ENCODE assay signal across 9 cellular contexts in the genomic region with DNA sequence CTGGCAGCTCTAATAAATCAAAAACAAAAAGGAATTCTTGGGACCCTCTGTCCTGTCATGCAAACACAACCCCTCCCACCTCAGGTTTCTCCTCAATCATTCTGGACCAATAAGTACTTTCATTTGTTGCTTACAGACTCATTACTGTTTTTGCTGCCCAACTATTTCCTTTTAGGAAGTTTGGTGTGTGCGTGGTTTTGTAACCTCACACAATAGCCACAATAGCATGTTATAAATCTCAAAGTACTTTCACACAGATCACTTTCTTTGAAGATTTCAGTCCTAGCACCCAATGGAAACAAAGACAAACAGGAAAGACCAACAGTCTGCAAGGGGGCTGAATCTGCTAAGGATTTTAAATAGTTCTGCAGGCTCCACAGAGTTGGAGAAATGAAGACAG. TPM values are rescaled to one million over a fixed set of nuclear protein-coding genes. Genes with fewer than 3 reads are reported as not detected.
A peak's percentile ranks its signal among the peaks of the same experiment; 100 is the strongest.
DNase-seq lines count a peak whose midpoint lies in the region; ATAC-seq and TF ChIP-seq lines count a peak whose summit lies in the region.
"Had no signal": no experiment of that assay in that cellular context is flagged by ENCODE, and none has a peak within 500 bp of the region (broad histone marks: within the 10 kb centered on the region; RNA-seq: fewer than 3 reads in every experiment).

No MANE protein-coding gene starts in this region.

- no peak for TF ChIP-seq EP300 in upper lobe of left lung (IDR thresholded peaks at IDR 0.05)

- H3K27ac Mint-ChIP-seq in activated T-helper 17 cell treated with anti-CD3 and anti-CD28 coated beads, Interleukin-2, amount 50 U/mL, for 72 hours: peak overlapping the region; percentile 9

- TF ChIP-seq POLR2A in upper lobe of left lung (IDR thresholded peaks at IDR 0.05): no peak

- H3K36me3 Mint-ChIP-seq in activated T-helper 17 cell treated with anti-CD3 and anti-CD28 coated beads, Interleukin-2, amount 50 U/mL, for 72 hours (ENCODE audit: low read depth): peaks cover 43% of the 10 kb centered on the region

- no peaks in the 10 kb centered on the region for H3K9me3 ChIP-seq in heart right ventricle
- no peaks in the 10 kb centered on the region for H3K9me3 ChIP-seq in iPS-20b (ENCODE audit: insufficient read depth, low read depth, low read length)
- H3K9me3 ChIP-seq in upper lobe of left lung: no peaks in the 10 kb centered on the region

- H3K4me3 ChIP-seq in heart right ventricle: peak overlapping the region in 2 of 10 donors; percentile 1 to 13
- H3K4me3 ChIP-seq in iPS-20b (ENCODE audit: low read length): peak overlapping the region; percentile 23; the same call in 1 of the 2 replicates
- peak overlapping the region in 1 of 4 donors; percentile 1 for H3K4me3 ChIP-seq in upper lobe of left lung

- intact Hi-C loops in heart right ventricle (cut with DNase I): no loop called here
- intact Hi-C loops in Right ventricle myocardium superior (cut with DNase I): no loop called here

- H3K36me3 ChIP-seq in heart right ventricle (no peaks in the 10 kb centered on the region), iPS-20b (ENCODE audit: insufficient read depth, low read depth, low read length) (peaks cover 17% of the 10 kb centered on the region; the same call in 1 of the 2 replicates), upper lobe of left lung (peaks cover 0 to 3% (median 0%) of the 10 kb centered on the region in 4 donors)

- 60 to 75% methylated on average over 1 of the region's 1 CpG for WGBS in heart right ventricle, 2 donors
- 3 to 8% methylated on average over 1 of the region's 1 CpG for WGBS in upper lobe of left lung, 2 donors

- H3K4me1 Mint-ChIP-seq in activated T-helper 17 cell treated with anti-CD3 and anti-CD28 coated beads, Interleukin-2, amount 50 U/mL, for 72 hours: peaks cover 59% of the 10 kb centered on the region

- no peak for TF ChIP-seq CTCF in heart right ventricle (IDR thresholded peaks at IDR 0.05)
- TF ChIP-seq CTCF in upper lobe of left lung (IDR thresholded peaks at IDR 0.05): no peak

- peaks cover 9 to 89% (median 67%) of the 10 kb centered on the region in 9 donors for H3K4me1 ChIP-seq in heart right ventricle
- peaks cover 27% of the 10 kb centered on the region for H3K4me1 ChIP-seq in iPS-20b (ENCODE audit: insufficient read depth, low read length)
- peaks cover 34 to 81% (median 48%) of the 10 kb centered on the region in 4 donors for H3K4me1 ChIP-seq in upper lobe of left lung

- DNase-seq in heart right ventricle (no peak), Right ventricle myocardium superior (no peak), upper lobe of left lung (no peak), left lobe of liver (ENCODE audit: low spot score) (no peak), GOT3 (lab: John Stamatoyannopoulos, UW) (no peak)

- H3K27me3 ChIP-seq in heart right ventricle: no peaks in the 10 kb centered on the region
- no peaks in the 10 kb centered on the region for H3K27me3 ChIP-seq in iPS-20b (ENCODE audit: insufficient read depth, low read length)
- no peaks in the 10 kb centered on the region for H3K27me3 ChIP-seq in upper lobe of left lung

- H3K9me3 Mint-ChIP-seq in activated T-helper 17 cell treated with anti-CD3 and anti-CD28 coated beads, Interleukin-2, amount 50 U/mL, for 72 hours: no peaks in the 10 kb centered on the region

- H3K9ac ChIP-seq in iPS-20b (ENCODE audit: low read depth, low read length): no peak overlapping the region

- H3K4me3 Mint-ChIP-seq in activated T-helper 17 cell treated with anti-CD3 and anti-CD28 coated beads, Interleukin-2, amount 50 U/mL, for 72 hours: peak overlapping the region; percentile 31

- H3K27ac ChIP-seq in heart right ventricle (peak overlapping the region in 8 of 10 donors; percentile 1 to 64 (median 36)), iPS-20b (ENCODE audit: low read length) (no peak overlapping the region), upper lobe of left lung (peak overlapping the region; percentile 51 to 93 (median 88))

- no peaks in the 10 kb centered on the region for H3K27me3 Mint-ChIP-seq in activated T-helper 17 cell treated with anti-CD3 and anti-CD28 coated beads, Interleukin-2, amount 50 U/mL, for 72 hours

- ATAC-seq in heart right ventricle (peak in 1 of 8 donors; percentile 11), Right ventricle myocardium superior (ENCODE audit: poor library complexity) (no peak), upper lobe of left lung (ENCODE audit: low FRiP score in 2 of 2) (no peak), left lobe of liver (no peak), HG03457 (IDR thresholded peaks at IDR 0.05; ENCODE audit: unreplicated experiment) (no peak)
- ATAC-seq in activated T-helper 17 cell treated with anti-CD3 and anti-CD28 coated beads, Interleukin-2, amount 50 U/mL, for 72 hours (replicated peaks): no peak

RNA-seq across cellular contexts. Expression of a gene that starts 4.4 kb away (rescaled TPM):
- total RNA-seq in heart right ventricle: 10 to 100 TPM; 35.1 to 51.5 (median 41.4) TPM
- 10 to 100 TPM; 29.9 to 89.7 TPM for polyA plus RNA-seq in heart right ventricle
- 41.0 TPM for total RNA-seq in Right ventricle myocardium superior
- total RNA-seq in activated T-helper 17 cell treated with anti-CD3 and anti-CD28 coated beads, Interleukin-2, amount 50 U/mL, for 72 hours: 10 to 100 TPM; 29.3 to 54.0 TPM
- total RNA-seq in upper lobe of left lung: 100 to 1,000 TPM in 3 of 6 donors, 10 to 100 TPM in 3; 89.1 to 164 (median 97.7) TPM
- 35.3 TPM for total RNA-seq in left lobe of liver

RNA-seq across cellular contexts. Expression of a gene that starts 4.5 kb away (rescaled TPM):
- total RNA-seq in heart right ventricle (10 to 100 TPM; 32.2 to 67.1 (median 37.6) TPM), Right ventricle myocardium superior (46.3 TPM), upper lobe of left lung (100 to 1,000 TPM in 4 of 6 donors, 10 to 100 TPM in 2; 89.8 to 198 (median 128) TPM), left lobe of liver (38.0 TPM)
- 10 to 100 TPM; 20.3 to 37.4 TPM for polyA plus RNA-seq in heart right ventricle
- 10 to 100 TPM; 12.1 to 21.4 TPM for total RNA-seq in activated T-helper 17 cell treated with anti-CD3 and anti-CD28 coated beads, Interleukin-2, amount 50 U/mL, for 72 hours

RNA-seq across cellular contexts. Expression of a gene that starts 35.8 kb away (rescaled TPM):
- total RNA-seq in heart right ventricle: under 1 TPM in 6 of 10 donors, not detected in 4; 0.09 to 0.72 (median 0.24) TPM
- polyA plus RNA-seq in heart right ventricle: under 1 TPM; 0.32 to 0.37 TPM
- 0.43 TPM for total RNA-seq in Right ventricle myocardium superior
- total RNA-seq in activated T-helper 17 cell treated with anti-CD3 and anti-CD28 coated beads, Interleukin-2, amount 50 U/mL, for 72 hours: 1 to 10 TPM in 1 of 2 donors, not detected in 1; 1.1 TPM
- under 1 TPM in 4 of 6 donors, not detected in 2; 0.30 to 0.81 (median 0.52) TPM for total RNA-seq in upper lobe of left lung
- total RNA-seq in left lobe of liver: 0.18 TPM
- total RNA-seq: NCI-H460 had no signal
